In the genomic region with DNA sequence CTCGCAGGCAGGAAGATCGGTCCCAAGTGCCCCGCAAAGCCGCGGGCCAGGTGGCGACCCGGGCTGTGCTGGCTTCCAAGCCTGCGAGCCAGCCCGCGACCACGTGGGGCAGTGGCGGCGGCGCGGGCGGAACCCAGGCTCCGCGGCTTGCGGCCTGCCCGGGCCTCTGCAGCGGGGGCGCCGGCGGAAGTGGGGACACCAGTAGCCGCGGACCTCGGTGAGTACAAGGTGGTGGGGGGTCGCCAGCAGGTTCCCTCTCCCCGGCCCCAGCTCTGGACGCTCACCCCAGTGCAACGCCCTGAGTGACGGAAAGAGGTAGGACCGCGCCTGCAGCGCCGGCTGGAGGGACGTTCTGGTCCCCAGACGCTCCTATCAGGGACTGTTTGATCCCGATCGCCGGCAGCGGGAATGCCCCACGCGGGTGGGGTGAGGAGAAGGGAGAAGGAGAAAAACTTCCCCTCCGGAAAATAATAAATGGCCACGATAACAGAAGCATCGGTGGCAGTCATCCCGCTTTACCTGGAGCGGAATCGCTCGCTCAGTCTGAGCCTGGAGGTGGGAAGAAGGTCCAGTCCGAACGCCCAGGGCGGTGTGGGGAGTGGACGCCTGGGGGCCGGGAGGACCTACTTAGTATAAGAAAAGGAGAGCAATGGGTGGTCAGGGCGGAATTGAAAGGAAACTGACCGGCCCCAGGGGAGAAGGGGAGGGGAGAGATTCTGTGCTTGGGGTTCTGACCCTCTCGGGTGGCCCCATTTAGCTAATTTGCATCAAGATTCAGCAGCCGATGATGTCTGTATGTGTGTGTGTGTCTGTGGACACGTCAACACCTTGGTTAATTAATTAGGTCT, we compare ENCODE assay signal across 1 cellular context.
A peak's percentile ranks its signal among the peaks of the same experiment; 100 is the strongest.
TF ChIP-seq lines count a peak whose summit lies in the region.

A gene with protein sequence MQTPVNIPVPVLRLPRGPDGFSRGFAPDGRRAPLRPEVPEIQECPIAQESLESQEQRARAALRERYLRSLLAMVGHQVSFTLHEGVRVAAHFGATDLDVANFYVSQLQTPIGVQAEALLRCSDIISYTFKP (plus strand): TSS at position 198 of the 848 bp plus-strand sequence. CDS start 10,855 bp downstream, outside the sequence.

TF ChIP-seq in SK-N-SH, 30 proteins besides CTCF, POLR2A, EP300 and RAD21 (continued from another document):
- TF ChIP-seq, protein P1, sequence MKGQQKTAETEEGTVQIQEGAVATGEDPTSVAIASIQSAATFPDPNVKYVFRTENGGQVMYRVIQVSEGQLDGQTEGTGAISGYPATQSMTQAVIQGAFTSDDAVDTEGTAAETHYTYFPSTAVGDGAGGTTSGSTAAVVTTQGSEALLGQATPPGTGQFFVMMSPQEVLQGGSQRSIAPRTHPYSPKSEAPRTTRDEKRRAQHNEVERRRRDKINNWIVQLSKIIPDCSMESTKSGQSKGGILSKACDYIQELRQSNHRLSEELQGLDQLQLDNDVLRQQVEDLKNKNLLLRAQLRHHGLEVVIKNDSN (IDR thresholded peaks at IDR 0.05; ENCODE audit: borderline replicate concordance, low read depth), result peak; percentile 89
- TF ChIP-seq TEAD4 (IDR thresholded peaks at IDR 0.05; ENCODE audit: borderline replicate concordance, insufficient read depth) (peak; percentile 32; the same call in 1 of the 2 replicates), FOXJ3 (CRISPR knock-in tag; IDR thresholded peaks at IDR 0.05) (no peak), FOXM1 (IDR thresholded peaks at IDR 0.05; ENCODE audit: low read depth) (no peak), MEF2A (IDR thresholded peaks at IDR 0.05; ENCODE audit: borderline replicate concordance, low read depth) (no peak), RCOR1 (IDR thresholded peaks at IDR 0.05; ENCODE audit: low read length) (no peak), JUND (IDR thresholded peaks at IDR 0.05) (no peak; the same call in 1 of the 2 replicates), NFIC (IDR thresholded peaks at IDR 0.05; ENCODE audit: borderline replicate concordance) (no peak; the same call in 1 of the 2 replicates), TCF12 (IDR thresholded peaks at IDR 0.05) (peak; percentile 46; the same call in 1 of the 2 replicates), NRF1 (IDR thresholded peaks at IDR 0.05; ENCODE audit: low read depth, low read length) (no peak), MXI1 (IDR thresholded peaks at IDR 0.05; ENCODE audit: low read depth, low read length) (peak; percentile 96), RFX5 (IDR thresholded peaks at IDR 0.05; ENCODE audit: low read length) (no peak), GABPA (IDR thresholded peaks at IDR 0.05; ENCODE audit: low read depth) (peak; percentile 91), SIN3A (IDR thresholded peaks at IDR 0.05; ENCODE audit: borderline replicate concordance, low read depth, low read length) (peak; percentile 84; the same call in 1 of the 2 replicates), GATA2 (CRISPR knock-in tag; IDR thresholded peaks at IDR 0.05) (no peak), SMC3 (IDR thresholded peaks at IDR 0.05; ENCODE audit: low read depth, low read length) (no peak), POLR2AphosphoS5 (IDR thresholded peaks at IDR 0.05; ENCODE audit: low read depth, low read length) (peak; percentile 70), EZH2phosphoT487 (IDR thresholded peaks at IDR 0.05; ENCODE audit: borderline replicate concordance, low read depth) (no peak), FOSL2 (IDR thresholded peaks at IDR 0.05; ENCODE audit: borderline replicate concordance, low read depth) (no peak; the same call in 1 of the 2 replicates), TAF1 (IDR thresholded peaks at IDR 0.05; ENCODE audit: borderline replicate concordance, low read depth, low read length) (peak; percentile 97), RXRA (IDR thresholded peaks at IDR 0.05; ENCODE audit: borderline replicate concordance, low read depth) (no peak), CHD2 (IDR thresholded peaks at IDR 0.05; ENCODE audit: low read length, partially characterized antibody) (peak; percentile 66), ELF1 (IDR thresholded peaks at IDR 0.05) (0 out of 2 replicates have a peak, but pooled peaks have one; percentile 14)
- TF ChIP-seq, protein P2, sequence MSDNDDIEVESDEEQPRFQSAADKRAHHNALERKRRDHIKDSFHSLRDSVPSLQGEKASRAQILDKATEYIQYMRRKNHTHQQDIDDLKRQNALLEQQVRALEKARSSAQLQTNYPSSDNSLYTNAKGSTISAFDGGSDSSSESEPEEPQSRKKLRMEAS (IDR thresholded peaks at IDR 0.05; ENCODE audit: low read depth), result peak; percentile 95
- TF ChIP-seq, protein P3, sequence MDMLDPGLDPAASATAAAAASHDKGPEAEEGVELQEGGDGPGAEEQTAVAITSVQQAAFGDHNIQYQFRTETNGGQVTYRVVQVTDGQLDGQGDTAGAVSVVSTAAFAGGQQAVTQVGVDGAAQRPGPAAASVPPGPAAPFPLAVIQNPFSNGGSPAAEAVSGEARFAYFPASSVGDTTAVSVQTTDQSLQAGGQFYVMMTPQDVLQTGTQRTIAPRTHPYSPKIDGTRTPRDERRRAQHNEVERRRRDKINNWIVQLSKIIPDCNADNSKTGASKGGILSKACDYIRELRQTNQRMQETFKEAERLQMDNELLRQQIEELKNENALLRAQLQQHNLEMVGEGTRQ (IDR thresholded peaks at IDR 0.05; ENCODE audit: borderline replicate concordance, low read depth, low read length), result no peak
- TF ChIP-seq, protein P4, sequence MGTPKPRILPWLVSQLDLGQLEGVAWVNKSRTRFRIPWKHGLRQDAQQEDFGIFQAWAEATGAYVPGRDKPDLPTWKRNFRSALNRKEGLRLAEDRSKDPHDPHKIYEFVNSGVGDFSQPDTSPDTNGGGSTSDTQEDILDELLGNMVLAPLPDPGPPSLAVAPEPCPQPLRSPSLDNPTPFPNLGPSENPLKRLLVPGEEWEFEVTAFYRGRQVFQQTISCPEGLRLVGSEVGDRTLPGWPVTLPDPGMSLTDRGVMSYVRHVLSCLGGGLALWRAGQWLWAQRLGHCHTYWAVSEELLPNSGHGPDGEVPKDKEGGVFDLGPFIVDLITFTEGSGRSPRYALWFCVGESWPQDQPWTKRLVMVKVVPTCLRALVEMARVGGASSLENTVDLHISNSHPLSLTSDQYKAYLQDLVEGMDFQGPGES (IDR thresholded peaks at IDR 0.05; ENCODE audit: low read depth, low read length), result no peak
- TF ChIP-seq, protein P5, sequence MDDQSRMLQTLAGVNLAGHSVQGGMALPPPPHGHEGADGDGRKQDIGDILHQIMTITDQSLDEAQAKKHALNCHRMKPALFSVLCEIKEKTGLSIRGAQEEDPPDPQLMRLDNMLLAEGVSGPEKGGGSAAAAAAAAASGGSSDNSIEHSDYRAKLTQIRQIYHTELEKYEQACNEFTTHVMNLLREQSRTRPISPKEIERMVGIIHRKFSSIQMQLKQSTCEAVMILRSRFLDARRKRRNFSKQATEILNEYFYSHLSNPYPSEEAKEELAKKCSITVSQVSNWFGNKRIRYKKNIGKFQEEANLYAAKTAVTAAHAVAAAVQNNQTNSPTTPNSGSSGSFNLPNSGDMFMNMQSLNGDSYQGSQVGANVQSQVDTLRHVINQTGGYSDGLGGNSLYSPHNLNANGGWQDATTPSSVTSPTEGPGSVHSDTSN (IDR thresholded peaks at IDR 0.05), result 0 out of 2 replicates have a peak, but pooled peaks have one; percentile 34
